Comparison of ENCODE assay signal across 1 cellular context in genomic region chr11:76380161-76380976, GRCh38.
TF ChIP-seq lines count a peak whose summit lies in the region.

No MANE protein-coding gene starts in this region.

TF ChIP-seq in HepG2, 621 proteins besides CTCF, POLR2A, EP300 and RAD21 (continued from another document):
- peak; percentile 63; the same call in 1 of the 2 replicates for TF ChIP-seq ZBTB10 (CRISPR knock-in tag; IDR thresholded peaks at IDR 0.05; ENCODE audit: borderline replicate concordance)
- peak; percentile 99 for TF ChIP-seq ZNF768 (CRISPR knock-in tag; IDR thresholded peaks at IDR 0.05)
- peak; percentile 17 for TF ChIP-seq MAX (IDR thresholded peaks at IDR 0.05)
- no peak for TF ChIP-seq ZNF720 (CRISPR knock-in tag; IDR thresholded peaks at IDR 0.05)
- peak; percentile 10; the same call in 1 of the 2 replicates for TF ChIP-seq ATF7-NPFF (CRISPR knock-in tag; IDR thresholded peaks at IDR 0.05; ENCODE audit: low read depth)
- TF ChIP-seq SRY (CRISPR knock-in tag; IDR thresholded peaks at IDR 0.05): peak; percentile 21; the same call in 1 of the 2 replicates
- TF ChIP-seq AHR (CRISPR knock-in tag; IDR thresholded peaks at IDR 0.05): 0 out of 2 replicates have a peak, but pooled peaks have one; percentile 20
- TF ChIP-seq ZNF710 (CRISPR knock-in tag; IDR thresholded peaks at IDR 0.05; ENCODE audit: borderline replicate concordance): 0 out of 2 replicates have a peak, but pooled peaks have one; percentile 4
- peak; percentile 12 for TF ChIP-seq AGO2 (optimal IDR thresholded peaks at IDR 0.05; ENCODE audit: low read depth, low read length)
- TF ChIP-seq NFYC (CRISPR knock-in tag; IDR thresholded peaks at IDR 0.05): no peak
- TF ChIP-seq MYC (CRISPR knock-in tag; IDR thresholded peaks at IDR 0.05; ENCODE audit: borderline replicate concordance): peak; percentile 31; the same call in 1 of the 2 replicates
- 0 out of 2 replicates have a peak, but pooled peaks have one; percentile 3 for TF ChIP-seq FOXC1 (CRISPR knock-in tag; IDR thresholded peaks at IDR 0.05; ENCODE audit: borderline replicate concordance)
- peak; percentile 56 for TF ChIP-seq YEATS4 (CRISPR knock-in tag; IDR thresholded peaks at IDR 0.05; ENCODE audit: borderline replicate concordance)
- TF ChIP-seq ZNF782 (CRISPR knock-in tag; IDR thresholded peaks at IDR 0.05; ENCODE audit: borderline replicate concordance): peak; percentile 52; the same call in 1 of the 2 replicates
- TF ChIP-seq SNAPC4 (CRISPR knock-in tag; IDR thresholded peaks at IDR 0.05): no peak
- peak; percentile 3; the same call in 1 of the 2 replicates for TF ChIP-seq IRX3 (CRISPR knock-in tag; IDR thresholded peaks at IDR 0.05; ENCODE audit: borderline replicate concordance, low read depth)
- TF ChIP-seq ZNF800 (CRISPR knock-in tag; IDR thresholded peaks at IDR 0.05): 0 out of 2 replicates have a peak, but pooled peaks have one; percentile 34
- TF ChIP-seq ZNF431 (CRISPR knock-in tag; IDR thresholded peaks at IDR 0.05; ENCODE audit: borderline replicate concordance, low read depth): 0 out of 2 replicates have a peak, but pooled peaks have one; percentile 45
- peak; percentile 39; the same call in 1 of the 2 replicates for TF ChIP-seq ZNF543 (CRISPR knock-in tag; IDR thresholded peaks at IDR 0.05)
- peak; percentile 46 for TF ChIP-seq ZNF574 (CRISPR knock-in tag; IDR thresholded peaks at IDR 0.05)
